ENCODE assay signal across 1 cellular context in genomic region chr18:22167471-22168151, GRCh38.
TF ChIP-seq lines count a peak whose summit lies in the region.

No MANE protein-coding gene starts in this region.

TF ChIP-seq in liver, 16 proteins besides CTCF, POLR2A, EP300 and RAD21 (continued from another document):
- peak; percentile 18 for TF ChIP-seq SP1 (IDR thresholded peaks at IDR 0.05)
- TF ChIP-seq YY1 (IDR thresholded peaks at IDR 0.05), result peak; percentile 44
- TF ChIP-seq HNF4G (IDR thresholded peaks at IDR 0.05), result no peak
